ENCODE assay signal across 8 cellular contexts in the genomic region with DNA sequence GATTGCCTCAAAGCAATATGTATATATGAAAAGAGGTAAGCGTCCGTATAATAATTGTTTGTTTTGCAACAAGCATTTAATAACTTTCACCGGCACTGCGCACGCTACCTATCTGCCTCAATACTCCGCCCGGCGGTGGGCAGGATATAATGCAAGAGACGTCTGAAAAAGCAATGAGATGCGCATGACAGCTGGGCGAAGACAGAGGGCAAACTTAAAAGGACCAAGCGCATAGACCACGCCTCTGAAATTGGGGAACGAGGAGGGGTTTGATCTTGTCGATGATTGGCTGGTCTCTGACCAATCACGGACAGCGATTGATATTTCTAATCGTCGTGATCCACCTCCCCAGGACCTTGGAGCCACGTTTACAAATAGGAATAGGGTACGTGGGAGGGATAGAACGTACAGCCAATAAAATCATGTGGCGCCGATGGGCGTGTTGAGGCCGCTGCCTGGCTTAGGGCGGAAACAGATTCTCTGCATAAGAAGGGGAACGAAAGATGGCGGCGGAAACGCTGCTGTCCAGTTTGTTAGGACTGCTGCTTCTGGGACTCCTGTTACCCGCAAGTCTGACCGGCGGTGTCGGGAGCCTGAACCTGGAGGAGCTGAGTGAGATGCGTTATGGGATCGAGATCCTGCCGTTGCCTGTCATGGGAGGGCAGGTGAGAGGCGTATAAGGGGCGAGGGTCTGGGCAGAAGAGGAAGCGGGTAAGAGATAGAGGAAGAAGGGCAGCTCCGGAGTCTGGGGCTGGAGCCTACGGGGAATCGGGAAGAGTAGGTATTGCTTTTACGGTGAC. TPM values are rescaled to one million over a fixed set of nuclear protein-coding genes. Genes with fewer than 3 reads are reported as not detected.
A peak's percentile ranks its signal among the peaks of the same experiment; 100 is the strongest.
DNase-seq lines count a peak whose midpoint lies in the region; ATAC-seq and TF ChIP-seq lines count a peak whose summit lies in the region.

A gene with protein sequence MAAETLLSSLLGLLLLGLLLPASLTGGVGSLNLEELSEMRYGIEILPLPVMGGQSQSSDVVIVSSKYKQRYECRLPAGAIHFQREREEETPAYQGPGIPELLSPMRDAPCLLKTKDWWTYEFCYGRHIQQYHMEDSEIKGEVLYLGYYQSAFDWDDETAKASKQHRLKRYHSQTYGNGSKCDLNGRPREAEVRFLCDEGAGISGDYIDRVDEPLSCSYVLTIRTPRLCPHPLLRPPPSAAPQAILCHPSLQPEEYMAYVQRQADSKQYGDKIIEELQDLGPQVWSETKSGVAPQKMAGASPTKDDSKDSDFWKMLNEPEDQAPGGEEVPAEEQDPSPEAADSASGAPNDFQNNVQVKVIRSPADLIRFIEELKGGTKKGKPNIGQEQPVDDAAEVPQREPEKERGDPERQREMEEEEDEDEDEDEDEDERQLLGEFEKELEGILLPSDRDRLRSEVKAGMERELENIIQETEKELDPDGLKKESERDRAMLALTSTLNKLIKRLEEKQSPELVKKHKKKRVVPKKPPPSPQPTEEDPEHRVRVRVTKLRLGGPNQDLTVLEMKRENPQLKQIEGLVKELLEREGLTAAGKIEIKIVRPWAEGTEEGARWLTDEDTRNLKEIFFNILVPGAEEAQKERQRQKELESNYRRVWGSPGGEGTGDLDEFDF (plus strand): TSS at position 474 of the 800 bp plus-strand sequence. CDS start 30 bp downstream, at position 504.

- in situ Hi-C loops in Caki2 (cut with HindIII; ENCODE audit: low pct_unique_long_range_greater_than_20kb, low sequenced_read_pairs), result no loop called here

- peak; percentile 83 for TF ChIP-seq CTCF in endodermal cell (conservative IDR thresholded peaks at IDR 0.05)

- H3K27me3 Mint-ChIP-seq in endodermal cell (ENCODE audit: insufficient read depth), result peaks cover 23% of the 10 kb centered on the region

- H3K27me3 ChIP-seq in endodermal cell (ENCODE audit: control insufficient read depth, insufficient read depth, low read length, poor library complexity, severe bottlenecking), result no peaks in the 10 kb centered on the region
- no peaks in the 10 kb centered on the region for H3K27me3 ChIP-seq in mesendoderm (ENCODE audit: insufficient read depth, low read length, poor library complexity)

- H3K27ac ChIP-seq in endodermal cell (ENCODE audit: low read depth, low read length) (no peak within 1 kb of the TSS), mesendoderm (ENCODE audit: low read depth, low read length) (no peak within 1 kb of the TSS)

- 0 to 2% methylated on average over 25 to 45 of the region's 45 CpGs for WGBS in endodermal cell (ENCODE audit: insufficient coverage in 1 of 2, insufficient read length in 1 of 2), 2 experiments
- WGBS in mesendoderm (ENCODE audit: extremely low coverage, insufficient coverage, low lambda C conversion rate), result no CpG with 5 or more reads among the region's 45 CpGs

- H4K5ac ChIP-seq in mesendoderm (ENCODE audit: low read length), result no peak within 1 kb of the TSS

- H3K36me3 Mint-ChIP-seq in endodermal cell (ENCODE audit: low read depth), result peaks cover 27% of the 10 kb centered on the region

- no peak within 1 kb of the TSS for H2AK5ac ChIP-seq in mesendoderm (ENCODE audit: low read length)

- no peak within 1 kb of the TSS for H3K4me3 Mint-ChIP-seq in endodermal cell

- H3K4ac ChIP-seq in mesendoderm (ENCODE audit: low read depth, low read length), result no peak within 1 kb of the TSS

- no peaks in the 10 kb centered on the region for H3K4me1 ChIP-seq in endodermal cell (ENCODE audit: control insufficient read depth, insufficient read depth, low read length)
- H3K4me1 ChIP-seq in mesendoderm (ENCODE audit: control insufficient read depth, low read depth, low read length), result peaks cover 3% of the 10 kb centered on the region

- peak within 1 kb of the TSS; percentile 75 for H3K4me2 ChIP-seq in mesendoderm (ENCODE audit: low read length)

- H3K9ac ChIP-seq in endodermal cell (ENCODE audit: extremely low read depth, low read length, poor library complexity, severe bottlenecking) (peak within 1 kb of the TSS; percentile 76), mesendoderm (ENCODE audit: low read length) (peak within 1 kb of the TSS; percentile 89)

- H2BK120ac ChIP-seq in mesendoderm (ENCODE audit: low read depth, low read length), result no peak within 1 kb of the TSS

- no peak within 1 kb of the TSS for H2BK15ac ChIP-seq in mesendoderm (replicated peaks; ENCODE audit: low read depth)

- H3K9me3 ChIP-seq in endodermal cell (ENCODE audit: control insufficient read depth, low read length), result peaks cover 6% of the 10 kb centered on the region

- H3K36me3 ChIP-seq in endodermal cell (ENCODE audit: control insufficient read depth, insufficient read depth, low read length), result peaks cover 35% of the 10 kb centered on the region
- H3K36me3 ChIP-seq in mesendoderm (ENCODE audit: control insufficient read depth, insufficient read depth, low read length), result no peaks in the 10 kb centered on the region

- H3K79me2 ChIP-seq in mesendoderm (ENCODE audit: control insufficient read depth, insufficient read depth, low read length), result no peaks in the 10 kb centered on the region

- peaks cover 1% of the 10 kb centered on the region for H3K79me1 ChIP-seq in mesendoderm (ENCODE audit: low read length)

- H4K8ac ChIP-seq in mesendoderm (ENCODE audit: low read depth, low read length), result no peak within 1 kb of the TSS

- no peak within 1 kb of the TSS for H3K23ac ChIP-seq in mesendoderm (ENCODE audit: low read length)

- peaks cover 1% of the 10 kb centered on the region for H3K9me3 Mint-ChIP-seq in endodermal cell

- H3K4me3 ChIP-seq in endodermal cell (ENCODE audit: low read length) (peak within 1 kb of the TSS; percentile 91), mesendoderm (ENCODE audit: low read length) (peak within 1 kb of the TSS; percentile 95)

- H3K4me1 Mint-ChIP-seq in endodermal cell, result no peaks in the 10 kb centered on the region

- peak within 1 kb of the TSS; percentile 96 for H3K56ac ChIP-seq in mesendoderm (ENCODE audit: low read length)

- H3K27ac Mint-ChIP-seq in endodermal cell, result no peak within 1 kb of the TSS

- H3K18ac ChIP-seq in mesendoderm (ENCODE audit: low read length), result peak within 1 kb of the TSS; percentile 3

- no peak within 1 kb of the TSS for H2BK5ac ChIP-seq in mesendoderm (ENCODE audit: low read length)

- DNase-seq in Caki2 (ENCODE audit: low read depth) (peak; percentile 100), HT1080 (ENCODE audit: low read depth) (peak; percentile 100), NOMO-1 (lab: John Stamatoyannopoulos, UW; ENCODE audit: unreplicated experiment in 2 of 2) (peak; percentile 100), endodermal cell (peak; percentile 100), mesendoderm (peak; percentile 100)
- peak; percentile 84 to 97 for DNase-seq in activated CD8-positive, alpha-beta memory T cell treated with anti-CD3 and anti-CD28 coated beads for 4 hours (ENCODE audit: low read depth in 2 of 2)
- DNase-seq in stimulated activated CD8-positive, alpha-beta memory T cell treated with anti-CD3 and anti-CD28 coated beads, Interleukin-15, amount 100 ng/mL, for 1 hour (ENCODE audit: low read depth), result peak; percentile 89

- ATAC-seq in GM21360 (IDR thresholded peaks at IDR 0.05; ENCODE audit: unreplicated experiment), result peak; percentile 97

RNA-seq across cellular contexts. Expression of the gene that starts here (rescaled TPM):
- total RNA-seq in Caki2 (2014; rRNA removed; shearing (Covaris generic); ENCODE audit: low replicate concordance), result 185 and 187 TPM in 2 replicates
- 78.0 and 78.9 TPM in 2 replicates for total RNA-seq in HT1080 (2014; rRNA removed; shearing (Covaris generic))
- 65.8 and 70.0 TPM in 2 replicates for polyA plus RNA-seq in HT1080 (2015; cell fraction: cytosol; rRNA removed)
- 245 and 298 TPM in 2 replicates for polyA plus RNA-seq in HT1080 (2015; cell fraction: nucleus; rRNA removed)
- total RNA-seq in endodermal cell, result 100 to 1,000 TPM; 108 to 142 TPM
- 114 TPM for polyA plus RNA-seq in endodermal cell (2013, experiment 1 of 2)
- 101 TPM for polyA plus RNA-seq in endodermal cell (2013, experiment 2 of 2)
- polyA plus RNA-seq in mesendoderm (2013, experiment 1 of 2), result 50.4 TPM
- 48.8 TPM for polyA plus RNA-seq in mesendoderm (2013, experiment 2 of 2)
